ENCODE assay signal across 30 cellular contexts in genomic region chr12:100133200-100133599, GRCh38.
"Had no signal": no experiment of that assay in that cellular context is flagged by ENCODE, and none has a peak within 500 bp of the region (broad histone marks: within the 10 kb centered on the region; RNA-seq: fewer than 3 reads in every experiment).

No MANE protein-coding gene starts in this region.

- H3K36me3 Mint-ChIP-seq: naive B cell; natural killer cell treated with Interleukin-12 subunit alpha and Interleukin-12 subunit beta and Interleukin-15 and Interleukin-18, amount 100 ng/mL, for 72 hours had no signal

- H3K4me1 ChIP-seq: neural progenitor cell, parathyroid adenoma had no signal

- H3K9me3 ChIP-seq: gastrocnemius medialis, mucosa of descending colon, suprapubic skin, transverse colon, upper lobe of right lung, uterus had no signal

- H3K9me3 Mint-ChIP-seq: natural killer cell treated with Interleukin-12 subunit alpha and Interleukin-12 subunit beta and Interleukin-15 and Interleukin-18, amount 100 ng/mL, for 72 hours; stimulated activated naive CD8-positive, alpha-beta T cell treated with anti-CD3 and anti-CD28 coated beads, Interleukin-15, amount 100 ng/mL, for 72 hours had no signal

- H3K4me3 Mint-ChIP-seq: endodermal cell; mesothelial cell of epicardium; naive B cell; natural killer cell treated with Interleukin-12 subunit alpha and Interleukin-12 subunit beta and Interleukin-15 and Interleukin-18, amount 100 ng/mL, for 72 hours; neural progenitor cell; stimulated activated naive CD8-positive, alpha-beta T cell treated with anti-CD3 and anti-CD28 coated beads, Interleukin-15, amount 100 ng/mL, for 72 hours had no signal

- H3K27ac Mint-ChIP-seq: endodermal cell; mesothelial cell of epicardium; natural killer cell treated with Interleukin-12 subunit alpha and Interleukin-12 subunit beta and Interleukin-15 and Interleukin-18, amount 100 ng/mL, for 72 hours; neural progenitor cell; progenitor cell of endocrine pancreas; stimulated activated naive CD8-positive, alpha-beta T cell treated with anti-CD3 and anti-CD28 coated beads, Interleukin-15, amount 100 ng/mL, for 72 hours had no signal

- H3K27me3 Mint-ChIP-seq: naive B cell; natural killer cell treated with Interleukin-12 subunit alpha and Interleukin-12 subunit beta and Interleukin-15 and Interleukin-18, amount 100 ng/mL, for 72 hours; progenitor cell of endocrine pancreas; stimulated activated naive CD8-positive, alpha-beta T cell treated with anti-CD3 and anti-CD28 coated beads, Interleukin-15, amount 100 ng/mL, for 72 hours had no signal

- DNase-seq: effector CD8-positive, alpha-beta T cell; endodermal cell; foreskin fibroblast; gastrocnemius medialis; head of caudate nucleus; mesenchymal stem cell; mucosa of descending colon; naive B cell; stimulated activated CD4-positive, alpha-beta T cell treated with anti-CD3 and anti-CD28 coated beads, Interleukin-12 subunit alpha, Interleukin-12 subunit beta, amount 100 ng/mL, for 4 hours; stimulated activated CD4-positive, alpha-beta T cell treated with anti-CD3 and anti-CD28 coated beads, Interleukin-1b, Interleukin-23, amount 100 ng/mL, for 48 hours; stimulated activated CD4-positive, alpha-beta T cell treated with anti-CD3 and anti-CD28 coated beads, Interleukin-4, amount 100 ng/mL, for 1 hour; stimulated activated CD8-positive, alpha-beta memory T cell treated with anti-CD3 and anti-CD28 coated beads, Interleukin-4, amount 100 ng/mL, for 48 hours; stimulated activated naive CD4-positive, alpha-beta T cell; stimulated activated naive CD8-positive, alpha-beta T cell treated with anti-CD3 and anti-CD28 coated beads, Interleukin-15, amount 100 ng/mL, for 72 hours; transverse colon; upper lobe of right lung; uterus had no signal

- H3K4me3 ChIP-seq: gastrocnemius medialis, lung, mucosa of descending colon, neural progenitor cell, smooth muscle cell, suprapubic skin, transverse colon, upper lobe of right lung, uterus had no signal

- H3K27ac ChIP-seq: epithelial cell of prostate, gastrocnemius medialis, neural progenitor cell, parathyroid adenoma, suprapubic skin, transverse colon, upper lobe of right lung, uterus had no signal

- FAIRE-seq: keratinocyte had no signal

- H3K4me2 ChIP-seq: neural progenitor cell, smooth muscle cell had no signal

- ATAC-seq: esophagus mucosa; gastrocnemius medialis; left lobe of liver; mucosa of descending colon; natural killer cell treated with Interleukin-12 subunit alpha and Interleukin-12 subunit beta and Interleukin-15 and Interleukin-18, amount 100 ng/mL, for 72 hours; sciatic nerve; stimulated activated naive CD8-positive, alpha-beta T cell treated with anti-CD3 and anti-CD28 coated beads, Interleukin-15, amount 100 ng/mL, for 72 hours; upper lobe of right lung had no signal
